ENCODE assay signal across 9 cellular contexts in the genomic region with DNA sequence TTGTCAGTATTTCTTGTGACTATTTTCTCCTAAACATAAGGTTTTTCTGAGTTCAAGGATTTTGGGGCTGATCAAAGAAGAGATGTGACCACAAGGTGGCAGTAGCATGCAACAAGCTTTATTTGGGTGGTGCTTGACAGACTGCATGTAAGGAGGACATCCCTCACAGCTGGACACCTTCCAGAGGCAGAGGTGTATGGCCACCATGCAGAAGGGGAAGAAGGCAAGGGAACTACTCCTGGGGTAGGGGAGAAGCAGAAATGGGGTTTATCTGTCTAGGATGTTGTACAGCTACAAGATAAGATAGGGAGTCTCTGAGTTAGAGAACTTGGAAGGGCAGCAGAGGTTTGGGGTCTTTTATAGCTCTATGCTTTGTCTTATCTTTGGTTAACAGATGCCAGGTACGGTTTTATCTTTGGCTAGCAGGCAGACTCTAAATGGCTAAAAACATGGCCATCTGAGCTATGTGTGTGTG. TPM values are rescaled to one million over a fixed set of nuclear protein-coding genes. Genes with fewer than 3 reads are reported as not detected.
A peak's percentile ranks its signal among the peaks of the same experiment; 100 is the strongest.
DNase-seq lines count a peak whose midpoint lies in the region; ATAC-seq and TF ChIP-seq lines count a peak whose summit lies in the region.
"Had no signal": no experiment of that assay in that cellular context is flagged by ENCODE, and none has a peak within 500 bp of the region (broad histone marks: within the 10 kb centered on the region; RNA-seq: fewer than 3 reads in every experiment).

No MANE protein-coding gene starts in this region.

- H4K20me1 ChIP-seq in HCT116 (ENCODE audit: insufficient read depth) (no peaks in the 10 kb centered on the region), SU-DHL-6 (ENCODE audit: low read depth, low read length) (no peaks in the 10 kb centered on the region)

- RAD21 ChIA-PET in HCT116 (lab: Charles Lee; ENCODE audit: low non-redundant PET in 1 of 2, low total read pairs in 2 of 2, uncharacterized antibody in 2 of 2, unreplicated experiment in 2 of 2): interaction anchor here (0.7 to 2.2 kb wide), 9 partner anchors 35 to 582 kb away, joined by 3 to 12 read pairs (median 4); no protein-coding TSS in a partner anchor

- no peak overlapping the region for H3K4me3 ChIP-seq in HCT116 (replicated peaks in 1 of 2; ENCODE audit: low read depth in 1 of 2, low read length in 2 of 2)
- no peak overlapping the region for H3K4me3 ChIP-seq in SU-DHL-6 (ENCODE audit: insufficient read depth, low read length, poor library complexity, severe bottlenecking)
- no peak overlapping the region for H3K4me3 ChIP-seq in heart left ventricle
- H3K4me3 ChIP-seq: skin epidermis had no signal

- intact Hi-C loops in HCT116 (cut with micrococcal nuclease): loop anchor here (1.0 to 10.0 kb wide), 5 partner anchors 53 to 477 kb away; no protein-coding TSS in a partner anchor
- intact Hi-C loops in heart left ventricle (cut with DNase I): loop anchor here (1.0 to 10.0 kb wide), 10 partner anchors 47 to 325 kb away; a partner anchor contains a TSS

- H2AFZ ChIP-seq in HCT116 (ENCODE audit: low read depth, low read length, poor library complexity, severe bottlenecking) (peak overlapping the region; percentile 94), SU-DHL-6 (ENCODE audit: low read depth, low read length, severe bottlenecking) (no peak overlapping the region)

- no TSS peak for BruUV-seq in HCT116 (replicated peaks; lab: Mats Ljungman, UMichigan)

- H3K9me2 ChIP-seq in HCT116 (ENCODE audit: insufficient read depth): no peaks in the 10 kb centered on the region
- no peaks in the 10 kb centered on the region for H3K9me2 ChIP-seq in SU-DHL-6 (replicated peaks; ENCODE audit: insufficient read depth, low read length)

- H3K4me2 ChIP-seq in HCT116 (ENCODE audit: low read length): peak overlapping the region; percentile 32; the same call in 1 of the 2 replicates
- H3K4me2 ChIP-seq in SU-DHL-6 (ENCODE audit: low read depth, low read length, poor library complexity, severe bottlenecking): no peak overlapping the region

- TF ChIP-seq CTCF in HCT116 (IDR thresholded peaks at IDR 0.05 in 2 of 3, conservative IDR thresholded peaks at IDR 0.05 in 1 of 3; ENCODE audit: borderline replicate concordance in 1 of 3, insufficient read depth in 1 of 3, low read depth in 2 of 3, low read length in 2 of 3) (peak; percentile 77 to 87 (median 86)), SU-DHL-6 (IDR thresholded peaks at IDR 0.05; ENCODE audit: insufficient read depth, low read length, poor library complexity, severe bottlenecking) (peak; percentile 88), heart left ventricle (IDR thresholded peaks at IDR 0.05) (peak; percentile 65 to 86 (median 80))

- TF ChIP-seq RAD21 in HCT116 (IDR thresholded peaks at IDR 0.05; ENCODE audit: low read depth): peak; percentile 91

- POLR2A ChIA-PET in HCT116 (lab: Charles Lee): interaction anchor here (1.2 to 1.5 kb wide), 3 partner anchors 36 to 324 kb away, joined by 3 to 4 read pairs (median 3); no protein-coding TSS in a partner anchor

- H3K79me2 ChIP-seq in HCT116 (ENCODE audit: insufficient read depth, low read length) (0 out of 2 replicates have a peak, but pooled peaks cover 4% of the 10 kb centered on the region), SU-DHL-6 (ENCODE audit: insufficient read depth, low read length) (no peaks in the 10 kb centered on the region)

- no peaks in the 10 kb centered on the region for H3K9me3 ChIP-seq in HCT116 (ENCODE audit: control insufficient read depth in 1 of 2, insufficient read depth in 1 of 2, low read depth in 1 of 2, low read length in 2 of 2)
- H3K9me3 ChIP-seq in SU-DHL-6 (ENCODE audit: insufficient read depth, low read length): no peaks in the 10 kb centered on the region
- no peaks in the 10 kb centered on the region for H3K9me3 ChIP-seq in heart left ventricle

- WGBS in heart left ventricle, 4 donors: 12 to 45% (median 16%) methylated on average over 1 of the region's 1 CpG

- H3K9ac ChIP-seq in HCT116 (ENCODE audit: low read length): no peak overlapping the region
- no peak overlapping the region for H3K9ac ChIP-seq in SU-DHL-6 (ENCODE audit: low read length)

- CTCF ChIA-PET in HCT116 (lab: Charles Lee): interaction anchor here (0.8 to 4.1 kb wide), 19 partner anchors 9 to 481 kb away, joined by 3 to 60 read pairs (median 4); no protein-coding TSS in a partner anchor

- H3K36me3 ChIP-seq in HCT116 (ENCODE audit: control insufficient read depth in 1 of 2, insufficient read depth in 2 of 2, low read length in 2 of 2): no peaks in the 10 kb centered on the region
- H3K36me3 ChIP-seq in SU-DHL-6 (ENCODE audit: low read length): peaks cover 13% of the 10 kb centered on the region
- peaks cover 0 to 19% (median 5%) of the 10 kb centered on the region in 9 donors for H3K36me3 ChIP-seq in heart left ventricle

- ATAC-seq in HCT116 (peak; percentile 83), heart left ventricle (peak in 3 of 4 donors; percentile 56 to 74 (median 66)), HG02840 (IDR thresholded peaks at IDR 0.05; ENCODE audit: low FRiP score, unreplicated experiment) (no peak)

- TF ChIP-seq POLR2A in HCT116 (IDR thresholded peaks at IDR 0.05; ENCODE audit: borderline replicate concordance, extremely low read depth, insufficient read depth, insufficient read length) (no peak), heart left ventricle (IDR thresholded peaks at IDR 0.05) (no peak)

- no peaks in the 10 kb centered on the region for H3K27me3 ChIP-seq in HCT116 (ENCODE audit: insufficient read depth, low read length)
- H3K27me3 ChIP-seq in SU-DHL-6 (ENCODE audit: low read length): no peaks in the 10 kb centered on the region
- no peaks in the 10 kb centered on the region for H3K27me3 ChIP-seq in heart left ventricle

- H3K4me1 ChIP-seq in HCT116 (ENCODE audit: control insufficient read depth in 1 of 2, insufficient read depth in 2 of 2, low read length in 2 of 2): peaks cover 2 to 29% of the 10 kb centered on the region in 2 experiments; a peak in 3 of 4 replicates
- H3K4me1 ChIP-seq in heart left ventricle: peaks cover 0 to 9% (median 7%) of the 10 kb centered on the region in 12 donors

- H3F3A ChIP-seq in SU-DHL-6 (ENCODE audit: insufficient read depth): peaks cover 47% of the 10 kb centered on the region

- DNase-seq in GM04503 (ENCODE audit: low read depth) (peak; percentile 41), HCT116 (ENCODE audit: low read depth, low spot score) (peak; percentile 89), NCI-H1092 treated with DMSO at 0.1 percent for 48 hours (lab: John Stamatoyannopoulos, UW) (peak; percentile 72), heart left ventricle (peak in 4 of 5 donors; percentile 72 to 77 (median 74)), putamen (ENCODE audit: low spot score) (peak; percentile 67)
- peak; percentile 53 for DNase-seq in activated naive CD8-positive, alpha-beta T cell treated with anti-CD3 and anti-CD28 coated beads, Interleukin-2, amount 50 U/mL, for 16 hours (ENCODE audit: low read depth, low spot score)

- H3K27ac ChIP-seq in HCT116 (ENCODE audit: low read depth, low read length): no peak overlapping the region
- H3K27ac ChIP-seq in SU-DHL-6 (ENCODE audit: low read depth, low read length): no peak overlapping the region
- no peak overlapping the region for H3K27ac ChIP-seq in heart left ventricle
- H3K27ac ChIP-seq: skin epidermis had no signal

TF ChIP-seq in HCT116, 20 proteins besides CTCF, POLR2A, EP300 and RAD21 (continues in another document):
- TF ChIP-seq FOSL1 (IDR thresholded peaks at IDR 0.05; ENCODE audit: low read depth) (no peak), POLR2AphosphoS5 (IDR thresholded peaks at IDR 0.05; ENCODE audit: low read depth, low read length) (no peak), CEBPB (IDR thresholded peaks at IDR 0.05; ENCODE audit: low read depth) (no peak)
- TF ChIP-seq, protein P1, sequence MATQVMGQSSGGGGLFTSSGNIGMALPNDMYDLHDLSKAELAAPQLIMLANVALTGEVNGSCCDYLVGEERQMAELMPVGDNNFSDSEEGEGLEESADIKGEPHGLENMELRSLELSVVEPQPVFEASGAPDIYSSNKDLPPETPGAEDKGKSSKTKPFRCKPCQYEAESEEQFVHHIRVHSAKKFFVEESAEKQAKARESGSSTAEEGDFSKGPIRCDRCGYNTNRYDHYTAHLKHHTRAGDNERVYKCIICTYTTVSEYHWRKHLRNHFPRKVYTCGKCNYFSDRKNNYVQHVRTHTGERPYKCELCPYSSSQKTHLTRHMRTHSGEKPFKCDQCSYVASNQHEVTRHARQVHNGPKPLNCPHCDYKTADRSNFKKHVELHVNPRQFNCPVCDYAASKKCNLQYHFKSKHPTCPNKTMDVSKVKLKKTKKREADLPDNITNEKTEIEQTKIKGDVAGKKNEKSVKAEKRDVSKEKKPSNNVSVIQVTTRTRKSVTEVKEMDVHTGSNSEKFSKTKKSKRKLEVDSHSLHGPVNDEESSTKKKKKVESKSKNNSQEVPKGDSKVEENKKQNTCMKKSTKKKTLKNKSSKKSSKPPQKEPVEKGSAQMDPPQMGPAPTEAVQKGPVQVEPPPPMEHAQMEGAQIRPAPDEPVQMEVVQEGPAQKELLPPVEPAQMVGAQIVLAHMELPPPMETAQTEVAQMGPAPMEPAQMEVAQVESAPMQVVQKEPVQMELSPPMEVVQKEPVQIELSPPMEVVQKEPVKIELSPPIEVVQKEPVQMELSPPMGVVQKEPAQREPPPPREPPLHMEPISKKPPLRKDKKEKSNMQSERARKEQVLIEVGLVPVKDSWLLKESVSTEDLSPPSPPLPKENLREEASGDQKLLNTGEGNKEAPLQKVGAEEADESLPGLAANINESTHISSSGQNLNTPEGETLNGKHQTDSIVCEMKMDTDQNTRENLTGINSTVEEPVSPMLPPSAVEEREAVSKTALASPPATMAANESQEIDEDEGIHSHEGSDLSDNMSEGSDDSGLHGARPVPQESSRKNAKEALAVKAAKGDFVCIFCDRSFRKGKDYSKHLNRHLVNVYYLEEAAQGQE (IDR thresholded peaks at IDR 0.05; ENCODE audit: low read depth): no peak
- TF ChIP-seq, protein P2, sequence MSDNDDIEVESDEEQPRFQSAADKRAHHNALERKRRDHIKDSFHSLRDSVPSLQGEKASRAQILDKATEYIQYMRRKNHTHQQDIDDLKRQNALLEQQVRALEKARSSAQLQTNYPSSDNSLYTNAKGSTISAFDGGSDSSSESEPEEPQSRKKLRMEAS (IDR thresholded peaks at IDR 0.05): no peak

RNA-seq across cellular contexts. Expression of a gene that starts 5.1 kb away (rescaled TPM):
- total RNA-seq in HCT116 (2021; ENCODE audit: unreplicated experiment) (32.6 TPM), heart left ventricle (10 to 100 TPM; 24.1 to 39.9 (median 32.7) TPM)
- 17.2 and 21.4 TPM in 2 replicates for polyA plus RNA-seq in HCT116 (2012)
- 10 to 100 TPM; 17.9 to 34.1 TPM for polyA plus RNA-seq in heart left ventricle

RNA-seq across cellular contexts. Expression of a gene that starts 24.6 kb away (rescaled TPM):
- total RNA-seq in HCT116 (2021; ENCODE audit: unreplicated experiment): 4.7 TPM
- 1.3 and 1.5 TPM in 2 replicates for polyA plus RNA-seq in HCT116 (2012)
- total RNA-seq in heart left ventricle: 10 to 100 TPM in 1 of 9 donors, 1 to 10 TPM in 8; 1.8 to 21.1 (median 5.3) TPM
- polyA plus RNA-seq in heart left ventricle: 1 to 10 TPM; 1.6 to 3.3 TPM
